In the genomic region with DNA sequence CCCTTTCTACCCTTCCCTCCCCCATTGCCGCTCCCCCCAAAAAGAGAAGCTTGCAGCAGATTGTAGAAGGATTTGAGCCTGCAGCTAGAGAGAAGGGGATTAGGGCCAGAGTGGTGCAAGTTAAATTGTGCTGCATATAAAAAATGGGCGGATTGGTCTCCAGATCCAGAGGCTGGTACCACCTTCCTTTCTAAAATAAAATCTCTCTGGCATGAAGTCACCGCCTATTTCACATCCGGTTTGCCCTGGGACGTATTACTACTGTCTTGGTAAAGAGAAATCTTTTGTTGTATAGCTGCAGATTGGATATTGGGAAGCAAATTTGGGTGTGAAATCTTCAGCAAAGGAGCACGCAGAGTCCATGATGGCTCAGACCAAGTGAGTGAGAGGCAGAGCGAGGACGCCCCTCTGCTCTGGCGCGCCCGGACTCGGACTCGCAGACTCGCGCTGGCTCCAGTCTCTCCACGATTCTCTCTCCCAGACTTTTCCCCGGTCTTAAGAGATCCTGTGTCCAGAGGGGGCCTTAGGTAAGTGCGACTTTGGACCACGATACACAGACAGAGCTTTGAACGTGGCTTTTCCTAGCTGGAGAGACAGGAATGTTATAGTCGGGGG, we compare ENCODE assay signal across 14 cellular contexts. TPM values are rescaled to one million over a fixed set of nuclear protein-coding genes. Genes with fewer than 3 reads are reported as not detected.
A peak's percentile ranks its signal among the peaks of the same experiment; 100 is the strongest.
DNase-seq lines count a peak whose midpoint lies in the region; ATAC-seq and TF ChIP-seq lines count a peak whose summit lies in the region.
"Had no signal": no experiment of that assay in that cellular context is flagged by ENCODE, and none has a peak within 500 bp of the region (broad histone marks: within the 10 kb centered on the region; RNA-seq: fewer than 3 reads in every experiment).

A gene (plus strand): TSS at position 225 of the 615 bp plus-strand sequence. CDS start 2,691 bp downstream, outside the sequence.

- no peak for TF ChIP-seq CTCF in chondrocyte (IDR thresholded peaks at IDR 0.05)

- no peak for ATAC-seq in HG02970 (IDR thresholded peaks at IDR 0.05; ENCODE audit: low FRiP score, unreplicated experiment)
- ATAC-seq: activated CD8-positive, alpha-beta T cell treated with anti-CD3 and anti-CD28 coated beads, Interleukin-2, amount 10 ng/mL, durations not matched to agents 7 days and 5 days; foreskin keratinocyte had no signal

- no peak within 1 kb of the TSS for H4K91ac ChIP-seq in mesenchymal stem cell (ENCODE audit: low read length)

- no peak within 1 kb of the TSS for H3K14ac ChIP-seq in mesenchymal stem cell (ENCODE audit: low read length in 2 of 2)

- no peak within 1 kb of the TSS for H3K27ac ChIP-seq in mesenchymal stem cell (ENCODE audit: low read length, poor library complexity, severe bottlenecking)
- H3K27ac ChIP-seq: BLaER1, foreskin keratinocyte, neutrophil had no signal

- H3K27ac Mint-ChIP-seq in chondrocyte (ENCODE audit: unreplicated experiment): no peak within 1 kb of the TSS
- H3K27ac Mint-ChIP-seq: activated CD8-positive, alpha-beta T cell treated with anti-CD3 and anti-CD28 coated beads, Interleukin-2, amount 10 ng/mL, durations not matched to agents 7 days and 5 days had no signal

- peaks cover 15 to 19% of the 10 kb centered on the region in 2 experiments for H3K27me3 ChIP-seq in mesenchymal stem cell (ENCODE audit: control insufficient read depth in 1 of 2, insufficient read depth in 1 of 2, low read length in 2 of 2)
- H3K27me3 ChIP-seq: BLaER1, foreskin keratinocyte had no signal

- no peak within 1 kb of the TSS for H2AK5ac ChIP-seq in mesenchymal stem cell (ENCODE audit: low read length, severe bottlenecking)

- no peak within 1 kb of the TSS for H2AFZ ChIP-seq in mesenchymal stem cell (ENCODE audit: low read depth, low read length)

- H3K4me2 ChIP-seq in mesenchymal stem cell (ENCODE audit: low read length, poor library complexity, severe bottlenecking): peak within 1 kb of the TSS; percentile 43
- H3K4me2 ChIP-seq: BLaER1 had no signal

- peak; percentile 1 for DNase-seq in AG08395 (ENCODE audit: low spot score)
- DNase-seq in NCI-H1694 (lab: John Stamatoyannopoulos, UW): peak; percentile 31
- no peak for DNase-seq in chondrocyte (ENCODE audit: low spot score)
- no peak for DNase-seq in mesenchymal stem cell
- DNase-seq in NCI-H128 (lab: John Stamatoyannopoulos, UW; ENCODE audit: unreplicated experiment): no peak
- no peak for DNase-seq in HCEC 1CT
- no peak for DNase-seq in activated gamma-delta T cell (lab: John Stamatoyannopoulos, UW)
- DNase-seq: activated CD8-positive, alpha-beta T cell treated with anti-CD3 and anti-CD28 coated beads, Interleukin-2, amount 10 ng/mL, durations not matched to agents 7 days and 5 days; foreskin keratinocyte; NCI-H1092 treated with DMSO at 0.1 percent for 48 hours had no signal

- H3K23ac ChIP-seq in mesenchymal stem cell (ENCODE audit: low read length in 2 of 2): no peak within 1 kb of the TSS

- WGBS in mesenchymal stem cell: 4% methylated on average over 17 of the region's 21 CpGs

- peaks cover 39% of the 10 kb centered on the region for H3K27me3 Mint-ChIP-seq in chondrocyte (ENCODE audit: low read depth)

- no peaks in the 10 kb centered on the region for H3K79me1 ChIP-seq in mesenchymal stem cell (replicated peaks; ENCODE audit: low read length, poor library complexity, severe bottlenecking)

- peak within 1 kb of the TSS in 1 of 2 experiments; percentile 61 for H3K4me3 ChIP-seq in mesenchymal stem cell (ENCODE audit: insufficient read depth in 1 of 2, low read depth in 1 of 2, low read length in 2 of 2)
- H3K4me3 ChIP-seq: BLaER1 had no signal

- no peak within 1 kb of the TSS for H3K4ac ChIP-seq in mesenchymal stem cell (ENCODE audit: low read depth in 1 of 2, low read length in 2 of 2)

- no peak within 1 kb of the TSS for H3K9ac ChIP-seq in mesenchymal stem cell (ENCODE audit: low read length)
- H3K9ac ChIP-seq: BLaER1 had no signal

- no peak within 1 kb of the TSS for H2BK120ac ChIP-seq in mesenchymal stem cell (ENCODE audit: low read depth, low read length)

- H4K8ac ChIP-seq in mesenchymal stem cell (ENCODE audit: low read length): no peak within 1 kb of the TSS

- H2BK15ac ChIP-seq in mesenchymal stem cell (ENCODE audit: low read depth, poor library complexity, severe bottlenecking): no peak within 1 kb of the TSS

- peaks cover 4% of the 10 kb centered on the region for H3K4me1 Mint-ChIP-seq in chondrocyte (ENCODE audit: low read depth)

- no peaks in the 10 kb centered on the region for H3K36me3 Mint-ChIP-seq in chondrocyte (ENCODE audit: low read depth)

- no peaks in the 10 kb centered on the region for H3K4me1 ChIP-seq in mesenchymal stem cell (ENCODE audit: control insufficient read depth, insufficient read depth, low read depth, low read length)
- H3K4me1 ChIP-seq: BLaER1, foreskin keratinocyte had no signal

- H3K4me3 Mint-ChIP-seq in chondrocyte (ENCODE audit: unreplicated experiment): peak within 1 kb of the TSS; percentile 64
- H3K4me3 Mint-ChIP-seq: activated CD8-positive, alpha-beta T cell treated with anti-CD3 and anti-CD28 coated beads, Interleukin-2, amount 10 ng/mL, durations not matched to agents 7 days and 5 days had no signal

- H3K9me3 ChIP-seq in mesenchymal stem cell (ENCODE audit: control insufficient read depth, low read length): no peaks in the 10 kb centered on the region
- H3K9me3 ChIP-seq: BLaER1, neutrophil had no signal

- no peak within 1 kb of the TSS for H2BK5ac ChIP-seq in mesenchymal stem cell (ENCODE audit: low read depth, low read length, poor library complexity, severe bottlenecking)

- no peaks in the 10 kb centered on the region for H3K9me3 Mint-ChIP-seq in chondrocyte (ENCODE audit: low read depth)

- H3K18ac ChIP-seq in mesenchymal stem cell (ENCODE audit: low read depth in 1 of 2, low read length in 2 of 2): no peak within 1 kb of the TSS

- no peaks in the 10 kb centered on the region for H3K36me3 ChIP-seq in mesenchymal stem cell (ENCODE audit: control insufficient read depth in 1 of 2, insufficient read depth in 2 of 2, low read depth in 1 of 2, low read length in 2 of 2)
- H3K36me3 ChIP-seq: BLaER1, neutrophil had no signal

- no peak within 1 kb of the TSS for H2BK12ac ChIP-seq in mesenchymal stem cell (ENCODE audit: low read length in 2 of 2)

RNA-seq across cellular contexts. Expression of the gene that starts here (rescaled TPM):
- not detected in 3 replicates for total RNA-seq in chondrocyte
- not detected for polyA plus RNA-seq in mesenchymal stem cell (2013, experiment 1 of 2)
- not detected for polyA plus RNA-seq in mesenchymal stem cell (2013, experiment 2 of 2)
- total RNA-seq: activated CD8-positive, alpha-beta T cell treated with anti-CD3 and anti-CD28 coated beads, Interleukin-2, amount 10 ng/mL, durations not matched to agents 7 days and 5 days; foreskin keratinocyte; SK-MEL-5 had no signal
- polyA plus RNA-seq: foreskin keratinocyte had no signal

Comparison
In these comparisons a context has a peak if more than half of its experiments do, and no peak if none do; other contexts are left out.
1. DNase-seq: peak in AG08395 (single experiment) and NCI-H1694 (single experiment); none in chondrocyte (single experiment), mesenchymal stem cell (single experiment), NCI-H128 (single experiment), HCEC 1CT (single experiment) and activated gamma-delta T cell (single experiment).